20 cellular contexts compared by ENCODE assay signal in genomic region chr5:81717815-81718214, GRCh38. TPM values are rescaled to one million over a fixed set of nuclear protein-coding genes. Genes with fewer than 3 reads are reported as not detected.
DNase-seq lines count a peak whose midpoint lies in the region; ATAC-seq and TF ChIP-seq lines count a peak whose summit lies in the region.
"Had no signal": no experiment of that assay in that cellular context is flagged by ENCODE, and none has a peak within 500 bp of the region (broad histone marks: within the 10 kb centered on the region; RNA-seq: fewer than 3 reads in every experiment).

No MANE protein-coding gene starts in this region.

- POLR2A ChIA-PET in naive thymus-derived CD8-positive, alpha-beta T cell (lab: Charles Lee), result interaction anchor here (1.0 kb wide), 1 partner anchor 33 kb away, joined by 4 read pairs; the partner anchor contains the start of gene SSBP2

- H3K4me1 Mint-ChIP-seq in stimulated activated naive CD8-positive, alpha-beta T cell treated with anti-CD3 and anti-CD28 coated beads, Interleukin-15, Interleukin-2, amounts not matched to agents 100 ng/mL and 50 ng/mL, for 24 hours (ENCODE audit: low read depth), result peaks cover 63% of the 10 kb centered on the region
- peaks cover 36 to 89% (median 67%) of the 10 kb centered on the region in 4 donors for H3K4me1 Mint-ChIP-seq in naive thymus-derived CD8-positive, alpha-beta T cell

- H3K9me3 Mint-ChIP-seq in stimulated activated naive CD8-positive, alpha-beta T cell treated with anti-CD3 and anti-CD28 coated beads, Interleukin-15, Interleukin-2, amounts not matched to agents 100 ng/mL and 50 ng/mL, for 24 hours, result no peaks in the 10 kb centered on the region
- peaks cover 0 to 2% (median 0%) of the 10 kb centered on the region in 9 donors for H3K9me3 Mint-ChIP-seq in naive thymus-derived CD8-positive, alpha-beta T cell
- H3K9me3 Mint-ChIP-seq: CD4-positive, CD25-positive, alpha-beta regulatory T cell had no signal

- no peak for TF ChIP-seq CTCF in astrocyte of the spinal cord (IDR thresholded peaks at IDR 0.05; ENCODE audit: low read depth, low read length)

- H3K4me3 ChIP-seq in astrocyte of the spinal cord (ENCODE audit: low read depth, low read length), result no peak overlapping the region
- H3K4me3 ChIP-seq: transverse colon had no signal

- DNase-seq in stimulated activated naive CD8-positive, alpha-beta T cell treated with anti-CD3 and anti-CD28 coated beads, Interleukin-15, Interleukin-2, amounts not matched to agents 100 U/mL and 50 U/mL, for 24 hours, result no peak
- DNase-seq in astrocyte of the spinal cord (ENCODE audit: low read depth, low spot score) (peak; percentile 55), cortex of kidney (lab: John Stamatoyannopoulos, UW) (no peak), posterior cingulate gyrus (no peak), NCI-H2081 (lab: John Stamatoyannopoulos, UW) (no peak), COR-L47 (lab: John Stamatoyannopoulos, UW) (no peak)
- DNase-seq in naive thymus-derived CD8-positive, alpha-beta T cell, result no peak
- DNase-seq: activated effector memory CD4-positive, alpha-beta T cell treated with Interleukin-2 at 50 U/mL for 16 hours; amygdala; DMS53; GOT3; mammary epithelial cell; NCI-H748 treated with DMSO at 0.1 percent for 48 hours; SIG-M5; stimulated activated CD4-positive, alpha-beta T cell treated with anti-CD3 and anti-CD28 coated beads, Interleukin-12 subunit alpha, Interleukin-12 subunit beta, amount 100 ng/mL, for 4 hours; transverse colon; WERI-Rb-1 had no signal

- no peak for ATAC-seq in stimulated activated naive CD8-positive, alpha-beta T cell treated with anti-CD3 and anti-CD28 coated beads, Interleukin-15, Interleukin-2, amounts not matched to agents 100 U/mL and 50 U/mL, for 24 hours
- ATAC-seq in naive thymus-derived CD8-positive, alpha-beta T cell, result no peak
- ATAC-seq: HepG2 had no signal

- intact Hi-C loops in posterior cingulate gyrus (cut with DNase I), result no loop called here

- H3K4me3 Mint-ChIP-seq in stimulated activated naive CD8-positive, alpha-beta T cell treated with anti-CD3 and anti-CD28 coated beads, Interleukin-15, Interleukin-2, amounts not matched to agents 100 ng/mL and 50 ng/mL, for 24 hours, result peak overlapping the region; percentile 33
- H3K4me3 Mint-ChIP-seq in naive thymus-derived CD8-positive, alpha-beta T cell, result peak overlapping the region in 8 of 10 donors; percentile 2 to 69 (median 51)

- H3K27me3 Mint-ChIP-seq in stimulated activated naive CD8-positive, alpha-beta T cell treated with anti-CD3 and anti-CD28 coated beads, Interleukin-15, Interleukin-2, amounts not matched to agents 100 ng/mL and 50 ng/mL, for 24 hours, result no peaks in the 10 kb centered on the region
- no peaks in the 10 kb centered on the region for H3K27me3 Mint-ChIP-seq in naive thymus-derived CD8-positive, alpha-beta T cell
- H3K27me3 Mint-ChIP-seq: CD4-positive, CD25-positive, alpha-beta regulatory T cell had no signal

- H3K27ac Mint-ChIP-seq in stimulated activated naive CD8-positive, alpha-beta T cell treated with anti-CD3 and anti-CD28 coated beads, Interleukin-15, Interleukin-2, amounts not matched to agents 100 ng/mL and 50 ng/mL, for 24 hours, result no peak overlapping the region
- peak overlapping the region in 5 of 10 donors; percentile 1 to 48 (median 28) for H3K27ac Mint-ChIP-seq in naive thymus-derived CD8-positive, alpha-beta T cell

- H3K36me3 Mint-ChIP-seq in stimulated activated naive CD8-positive, alpha-beta T cell treated with anti-CD3 and anti-CD28 coated beads, Interleukin-15, Interleukin-2, amounts not matched to agents 100 ng/mL and 50 ng/mL, for 24 hours (ENCODE audit: low read depth), result peaks cover 7% of the 10 kb centered on the region
- peaks cover 4 to 16% (median 10%) of the 10 kb centered on the region in 3 donors for H3K36me3 Mint-ChIP-seq in naive thymus-derived CD8-positive, alpha-beta T cell

- in situ Hi-C loops in astrocyte of the spinal cord (cut with HindIII; ENCODE audit: low sequenced_read_pairs), result no loop called here

RNA-seq across cellular contexts. Expression of gene SSBP2, which starts 33.1 kb away (rescaled TPM):
- total RNA-seq in naive thymus-derived CD8-positive, alpha-beta T cell, result 10 to 100 TPM; 40.2 to 40.6 TPM
- polyA plus RNA-seq in naive thymus-derived CD8-positive, alpha-beta T cell, result 10 to 100 TPM; 36.4 to 43.8 (median 36.8) TPM
- total RNA-seq: HepG2 had no signal
